Comparison of ENCODE assay signal across 8 cellular contexts in genomic region chr9:117341161-117341560, GRCh38.
"Had no signal": no experiment of that assay in that cellular context is flagged by ENCODE, and none has a peak within 500 bp of the region (broad histone marks: within the 10 kb centered on the region; RNA-seq: fewer than 3 reads in every experiment).

No MANE protein-coding gene starts in this region.

- H3K27me3 Mint-ChIP-seq: IgD-negative memory B cell had no signal

- H3K4me3 Mint-ChIP-seq: HFFc6, IgD-negative memory B cell had no signal

- H3K27ac Mint-ChIP-seq: HFFc6, IgD-negative memory B cell had no signal

- DNase-seq: GM23248, GOT3, H7, HFFc6, KBM-7 had no signal

- ATAC-seq: HCT116, HepG2 had no signal
